Comparison of ENCODE assay signal across 24 cellular contexts in the genomic region with DNA sequence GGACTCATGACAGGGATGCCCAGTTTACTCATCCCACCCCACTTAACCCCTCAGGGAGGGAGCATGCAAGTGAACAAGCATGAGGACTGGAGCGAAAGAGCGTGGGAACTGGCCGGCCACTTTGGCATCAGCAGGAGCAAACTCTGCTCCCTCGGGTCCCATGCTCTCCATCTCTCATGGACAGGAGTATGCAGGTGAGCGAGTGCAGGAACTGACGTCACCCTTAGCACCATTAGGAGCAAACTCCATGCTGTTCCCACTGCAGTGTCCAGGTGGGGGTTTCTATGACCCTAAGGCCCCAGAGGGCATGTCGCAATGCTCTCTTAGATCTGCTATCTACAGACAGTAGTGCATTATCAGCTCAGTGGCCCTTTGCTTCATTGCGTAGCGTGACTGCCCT.
DNase-seq lines count a peak whose midpoint lies in the region; ATAC-seq, FAIRE-seq and TF ChIP-seq lines count a peak whose summit lies in the region.
"Had no signal": no experiment of that assay in that cellular context is flagged by ENCODE, and none has a peak within 500 bp of the region (broad histone marks: within the 10 kb centered on the region; RNA-seq: fewer than 3 reads in every experiment).

No MANE protein-coding gene starts in this region.

- no peaks in the 10 kb centered on the region for H3K36me3 Mint-ChIP-seq in neural progenitor cell
- H3K36me3 Mint-ChIP-seq in activated T-helper 17 cell treated with anti-CD3 and anti-CD28 coated beads, Interleukin-2, amount 50 U/mL, for 72 hours (ENCODE audit: low read depth): no peaks in the 10 kb centered on the region
- H3K36me3 Mint-ChIP-seq: CD8-positive, alpha-beta T cell had no signal

- H3K9me3 ChIP-seq in left ventricle myocardium inferior (replicated peaks) (peaks cover 16% of the 10 kb centered on the region), neural progenitor cell (ENCODE audit: low read depth) (no peaks in the 10 kb centered on the region), spleen (peaks cover 0 to 28% (median 7%) of the 10 kb centered on the region in 8 donors)
- H3K9me3 ChIP-seq: A549; BLaER1 treated with 17β-estradiol and CSF1 and Interleukin-3, amounts not matched to agents 10 nM and 100 nM had no signal

- DNase-seq in Right ventricle myocardium superior (peak; percentile 21), left ventricle myocardium inferior (no peak), HTR-8/SVneo (ENCODE audit: insufficient read length, low spot score) (no peak), neural progenitor cell (ENCODE audit: low spot score) (peak; percentile 2), spleen (peak; percentile 51), KG1 (lab: John Stamatoyannopoulos, UW) (no peak)
- DNase-seq: AML-193; Calu3; CD4-positive, alpha-beta T cell; CD8-positive, alpha-beta T cell; DMS79 treated with DMSO at 0.1 percent for 48 hours; GF-D8 had no signal

- no peak overlapping the region for H3K27ac ChIP-seq in left ventricle myocardium inferior (replicated peaks)
- H3K27ac ChIP-seq in neural progenitor cell: no peak overlapping the region
- no peak overlapping the region for H3K27ac ChIP-seq in spleen
- H3K27ac ChIP-seq: 22Rv1; A549; BLaER1 treated with 17β-estradiol and CSF1 and Interleukin-3, amounts not matched to agents 10 nM and 100 nM; C4-2B had no signal

- H3K27ac Mint-ChIP-seq in neural progenitor cell: no peak overlapping the region
- no peak overlapping the region for H3K27ac Mint-ChIP-seq in activated T-helper 17 cell treated with anti-CD3 and anti-CD28 coated beads, Interleukin-2, amount 50 U/mL, for 72 hours
- H3K27ac Mint-ChIP-seq: B cell; CD4-positive, alpha-beta T cell; CD8-positive, alpha-beta T cell had no signal

- no peak overlapping the region for H3K4me3 ChIP-seq in left ventricle myocardium inferior
- H3K4me3 ChIP-seq in neural progenitor cell: no peak overlapping the region
- H3K4me3 ChIP-seq in spleen: no peak overlapping the region
- H3K4me3 ChIP-seq: A549; BLaER1 treated with 17β-estradiol and CSF1 and Interleukin-3, amounts not matched to agents 10 nM and 100 nM had no signal

- H3K9ac ChIP-seq in neural progenitor cell: no peak overlapping the region
- H3K9ac ChIP-seq: BLaER1 treated with 17β-estradiol and CSF1 and Interleukin-3, amounts not matched to agents 10 nM and 100 nM had no signal

- peak; percentile 33 for FAIRE-seq in HTR-8/SVneo (lab: Jason Lieb, UNC)
- FAIRE-seq: A549, D721Med, G401.6, GM12891, GM19239 had no signal

- WGBS in spleen, 5 donors: 82 to 95% (median 87%) methylated on average over 8 to 9 of the region's 9 CpGs

- H3F3A ChIP-seq in neural progenitor cell (ENCODE audit: low read depth): no peaks in the 10 kb centered on the region

- no peaks in the 10 kb centered on the region for H3K9me3 Mint-ChIP-seq in neural progenitor cell
- peaks cover 3% of the 10 kb centered on the region for H3K9me3 Mint-ChIP-seq in activated T-helper 17 cell treated with anti-CD3 and anti-CD28 coated beads, Interleukin-2, amount 50 U/mL, for 72 hours
- H3K9me3 Mint-ChIP-seq: CD4-positive, alpha-beta T cell had no signal

- no peaks in the 10 kb centered on the region for H3K4me1 ChIP-seq in left ventricle myocardium inferior
- H3K4me1 ChIP-seq in neural progenitor cell: no peaks in the 10 kb centered on the region
- H3K4me1 ChIP-seq in spleen: no peaks in the 10 kb centered on the region
- H3K4me1 ChIP-seq: A549; BLaER1 treated with 17β-estradiol and CSF1 and Interleukin-3, amounts not matched to agents 10 nM and 100 nM; Caco-2 had no signal

- H3K27me3 Mint-ChIP-seq in neural progenitor cell (ENCODE audit: insufficient read depth, low read depth): no peaks in the 10 kb centered on the region
- no peaks in the 10 kb centered on the region for H3K27me3 Mint-ChIP-seq in activated T-helper 17 cell treated with anti-CD3 and anti-CD28 coated beads, Interleukin-2, amount 50 U/mL, for 72 hours
- H3K27me3 Mint-ChIP-seq: B cell; CD4-positive, alpha-beta T cell had no signal

- no peaks in the 10 kb centered on the region for H4K20me1 ChIP-seq in neural progenitor cell (ENCODE audit: low read depth)
- H4K20me1 ChIP-seq: BLaER1 treated with 17β-estradiol and CSF1 and Interleukin-3, amounts not matched to agents 10 nM and 100 nM had no signal

- H3K36me3 ChIP-seq in left ventricle myocardium inferior (no peaks in the 10 kb centered on the region), neural progenitor cell (no peaks in the 10 kb centered on the region), spleen (no peaks in the 10 kb centered on the region)
- H3K36me3 ChIP-seq: BLaER1 treated with 17β-estradiol and CSF1 and Interleukin-3, amounts not matched to agents 10 nM and 100 nM had no signal

- H3K4me2 ChIP-seq in neural progenitor cell: no peak overlapping the region
- H3K4me2 ChIP-seq: A549; BLaER1 treated with 17β-estradiol and CSF1 and Interleukin-3, amounts not matched to agents 10 nM and 100 nM had no signal

- no peak for TF ChIP-seq POLR2A in spleen (IDR thresholded peaks at IDR 0.05)

- no peak overlapping the region for H2AFZ ChIP-seq in neural progenitor cell (replicated peaks)

- H3K4me3 Mint-ChIP-seq in neural progenitor cell: no peak overlapping the region
- no peak overlapping the region for H3K4me3 Mint-ChIP-seq in activated T-helper 17 cell treated with anti-CD3 and anti-CD28 coated beads, Interleukin-2, amount 50 U/mL, for 72 hours
- H3K4me3 Mint-ChIP-seq: B cell; CD4-positive, alpha-beta T cell; CD8-positive, alpha-beta T cell had no signal

- intact Hi-C loops in Right ventricle myocardium superior (cut with DNase I) (no loop called here), left ventricle myocardium inferior (cut with micrococcal nuclease) (no loop called here), spleen (cut with DNase I; ENCODE audit: low total_unique reads) (no loop called here)

- no peaks in the 10 kb centered on the region for H3K4me1 Mint-ChIP-seq in neural progenitor cell
- H3K4me1 Mint-ChIP-seq in activated T-helper 17 cell treated with anti-CD3 and anti-CD28 coated beads, Interleukin-2, amount 50 U/mL, for 72 hours: no peaks in the 10 kb centered on the region
- H3K4me1 Mint-ChIP-seq: B cell had no signal

- no peaks in the 10 kb centered on the region for H3K27me3 ChIP-seq in left ventricle myocardium inferior (ENCODE audit: low read depth)
- no peaks in the 10 kb centered on the region for H3K27me3 ChIP-seq in neural progenitor cell
- no peaks in the 10 kb centered on the region for H3K27me3 ChIP-seq in spleen (replicated peaks in 1 of 7)
- H3K27me3 ChIP-seq: BLaER1 treated with 17β-estradiol and CSF1 and Interleukin-3, amounts not matched to agents 10 nM and 100 nM had no signal

- TF ChIP-seq CTCF in left ventricle myocardium inferior (IDR thresholded peaks at IDR 0.05; ENCODE audit: borderline replicate concordance) (no peak), neural progenitor cell (IDR thresholded peaks at IDR 0.05) (no peak), spleen (IDR thresholded peaks at IDR 0.05 in 8 of 11, conservative IDR thresholded peaks at IDR 0.05 in 3 of 11) (no peak)

- H3K79me2 ChIP-seq in neural progenitor cell (ENCODE audit: low read depth): no peaks in the 10 kb centered on the region

- ATAC-seq in Right ventricle myocardium superior (ENCODE audit: poor library complexity): no peak
- ATAC-seq in activated T-helper 17 cell treated with anti-CD3 and anti-CD28 coated beads, Interleukin-2, amount 50 U/mL, for 72 hours (replicated peaks): no peak
- no peak for ATAC-seq in HG03097 (IDR thresholded peaks at IDR 0.05; ENCODE audit: low FRiP score, unreplicated experiment)
- ATAC-seq: A549; CD8-positive, alpha-beta T cell had no signal

Comparison
In these comparisons a context has a peak if more than half of its experiments do, and no peak if none do; other contexts are left out.
1. DNase-seq: peak in Right ventricle myocardium superior (single experiment), neural progenitor cell (single experiment) and spleen (single experiment); none in left ventricle myocardium inferior (single experiment), HTR-8/SVneo (single experiment) and KG1 (single experiment).